Comparison of ENCODE assay signal across 13 cellular contexts in genomic region chr1:1437033-1437903, GRCh38. TPM values are rescaled to one million over a fixed set of nuclear protein-coding genes. Genes with fewer than 3 reads are reported as not detected.
DNase-seq lines count a peak whose midpoint lies in the region; ATAC-seq, FAIRE-seq and TF ChIP-seq lines count a peak whose summit lies in the region.
"Had no signal": no experiment of that assay in that cellular context is flagged by ENCODE, and none has a peak within 500 bp of the region (broad histone marks: within the 10 kb centered on the region; RNA-seq: fewer than 3 reads in every experiment).

No MANE protein-coding gene starts in this region.

- no peak overlapping the region for H3K27ac ChIP-seq in H1 (ENCODE audit: low read depth, low read length)
- no peak overlapping the region for H3K27ac ChIP-seq in spleen

- 0 out of 2 replicates have a peak overlapping the region, but pooled peaks have one; percentile 5 for H2AK5ac ChIP-seq in H1 (ENCODE audit: low read depth, low read length)

- H3K18ac ChIP-seq in H1 (ENCODE audit: extremely low read depth, low read length): no peak overlapping the region

- H3K4ac ChIP-seq in H1 (replicated peaks; ENCODE audit: insufficient read length, low read depth, low read length): no peak overlapping the region

- H3K4me2 ChIP-seq in H1 (ENCODE audit: insufficient read depth in 1 of 2, low read depth in 2 of 2, low read length in 2 of 2): peak overlapping the region in 1 of 2 experiments; percentile 54; a peak in 1 of 4 replicates

- TF ChIP-seq POLR2A in H1 (IDR thresholded peaks at IDR 0.05; ENCODE audit: control extremely low read depth in 1 of 2, low read depth in 2 of 2, low read length in 2 of 2): no peak
- no peak for TF ChIP-seq POLR2A in spleen (IDR thresholded peaks at IDR 0.05)

- H3K36me3 ChIP-seq in H1 (ENCODE audit: control insufficient read depth in 2 of 4, insufficient read depth in 4 of 4, low read length in 3 of 4) (peaks cover 0 to 7% (median 0%) of the 10 kb centered on the region in 4 experiments; a peak in 1 of 8 replicates), spleen (no peaks in the 10 kb centered on the region)

- DNase-seq in DMS153 (lab: John Stamatoyannopoulos, UW) (peak; percentile 37), DMS153 treated with DMSO at 0.1 percent for 48 hours (lab: John Stamatoyannopoulos, UW; ENCODE audit: unreplicated experiment) (no peak), H1 (ENCODE audit: low read depth in 1 of 2, low spot score in 2 of 2) (no peak), spleen (peak; percentile 67), pons (ENCODE audit: low spot score) (no peak)
- DNase-seq: activated CD4-positive, alpha-beta T cell treated with anti-CD3 and anti-CD28 coated beads for 4 hours; activated naive CD4-positive, alpha-beta T cell treated with anti-CD3 and anti-CD28 coated beads, Interleukin-2, amount 10 ng/mL, durations not matched to agents 7 days and 5 days; NCI-H2081 treated with DMSO at 0.1 percent for 48 hours; SHP77 treated with DMSO at 0.1 percent for 48 hours; stimulated activated CD4-positive, alpha-beta T cell treated with anti-CD3 and anti-CD28 coated beads, Interleukin-4, amount 100 ng/mL, for 1 hour had no signal

- H4K91ac ChIP-seq in H1 (replicated peaks; ENCODE audit: insufficient read length, low read length): no peak overlapping the region

- intact Hi-C loops in spleen (cut with DNase I; ENCODE audit: low total_unique reads): no loop called here

- no peak overlapping the region for H4K5ac ChIP-seq in H1 (ENCODE audit: insufficient read length, low read depth, low read length)

- H3K79me2 ChIP-seq in H1 (ENCODE audit: control insufficient read depth in 1 of 2, insufficient read depth in 2 of 2, low read length in 2 of 2): peaks cover 0 to 8% of the 10 kb centered on the region in 2 experiments; a peak in 1 of 4 replicates

- H2AFZ ChIP-seq in H1 (ENCODE audit: low read length): no peak overlapping the region

- H3K56ac ChIP-seq in H1 (replicated peaks; ENCODE audit: insufficient read length, low read depth, low read length): no peak overlapping the region

- H3K23ac ChIP-seq in H1 (ENCODE audit: insufficient read length): no peak overlapping the region

- H3K23me2 ChIP-seq in H1 (ENCODE audit: low read depth, low read length): peaks cover 18% of the 10 kb centered on the region; the same call in 1 of the 2 replicates

- no peak overlapping the region for H3K14ac ChIP-seq in H1 (ENCODE audit: insufficient read length)

- no peak overlapping the region for H3K9ac ChIP-seq in H1 (replicated peaks in 1 of 4; ENCODE audit: extremely low read depth in 1 of 4, low read depth in 3 of 4, low read length in 3 of 4)

- H3K4me1 ChIP-seq in H1 (replicated peaks in 1 of 4; ENCODE audit: control insufficient read depth in 3 of 4, insufficient read depth in 4 of 4, low read length in 3 of 4) (peaks cover 0 to 38% (median 31%) of the 10 kb centered on the region in 4 experiments; a peak in 6 of 7 replicates), spleen (peaks cover 42 to 71% (median 57%) of the 10 kb centered on the region in 6 donors)

- H2BK20ac ChIP-seq in H1 (ENCODE audit: low read length): no peak overlapping the region

- POLR2A ChIA-PET in H1 (lab: Charles Lee; ENCODE audit: partially characterized antibody): interaction anchor here (0.5 to 22.9 kb wide), 10 partner anchors 9 to 343 kb away, joined by 3 to 515 read pairs (median 5); partner anchors contain the start of genes ANKRD65, CCNL2 and MRPL20

- H3K9me3 ChIP-seq in H1 (ENCODE audit: insufficient read depth in 2 of 2, low read depth in 1 of 2, low read length in 1 of 2) (no peaks in the 10 kb centered on the region), spleen (no peaks in the 10 kb centered on the region)

- no peak overlapping the region for H3K4me3 ChIP-seq in H1 (ENCODE audit: extremely low read depth in 1 of 4, insufficient read depth in 2 of 4, low read depth in 3 of 4, low read length in 4 of 4)
- H3K4me3 ChIP-seq in spleen: no peak overlapping the region

- TF ChIP-seq RAD21 in H1 (IDR thresholded peaks at IDR 0.05 in 1 of 2, conservative IDR thresholded peaks at IDR 0.05 in 1 of 2; ENCODE audit: low read depth in 2 of 2, low read length in 2 of 2): no peak

- CTCF ChIA-PET in H1 (lab: Charles Lee; ENCODE audit: partially characterized antibody): interaction anchor here (0.6 to 3.0 kb wide), 12 partner anchors 9 to 135 kb away, joined by 3 to 20 read pairs (median 5); partner anchors contain the start of genes ATAD3C and CCNL2

- ATAC-seq in HG03045 (IDR thresholded peaks at IDR 0.05; ENCODE audit: unreplicated experiment): no peak

- no peak overlapping the region for H2BK15ac ChIP-seq in H1 (ENCODE audit: low read length)

- H3K79me1 ChIP-seq in H1 (ENCODE audit: low read depth, low read length): no peaks in the 10 kb centered on the region

- H4K20me1 ChIP-seq in H1 (replicated peaks in 1 of 2; ENCODE audit: control insufficient read depth in 1 of 2, insufficient read depth in 2 of 2, low read length in 2 of 2): peaks cover 4 to 7% of the 10 kb centered on the region in 2 experiments

- 92% methylated on average over 31 of the region's 31 CpGs; no CpG with 5 or more reads in 1 of the 2 experiments for WGBS in H1 (ENCODE audit: extremely low coverage in 1 of 2, insufficient coverage in 1 of 2, insufficient read length in 1 of 2, insufficient replicate concordance in 2 of 2, low coverage in 1 of 2, low lambda C conversion rate in 2 of 2, missing lambda C conversion rate in 1 of 2), 2 experiments
- WGBS in spleen, 5 donors: 82 to 89% (median 86%) methylated on average over 19 to 31 of the region's 31 CpGs

- TF ChIP-seq EP300 in H1 (IDR thresholded peaks at IDR 0.05; ENCODE audit: borderline replicate concordance in 1 of 2, low read depth in 2 of 2, low read length in 2 of 2): no peak

- peak overlapping the region; percentile 2; the same call in 1 of the 2 replicates for H4K8ac ChIP-seq in H1 (ENCODE audit: extremely low read depth, insufficient read depth, low read length)

- H3K27me3 ChIP-seq in H1 (replicated peaks in 1 of 4; ENCODE audit: control insufficient read depth in 3 of 4, extremely low read depth in 1 of 4, insufficient read depth in 3 of 4, low read length in 3 of 4) (peaks cover 0 to 3% (median 0%) of the 10 kb centered on the region in 4 experiments; a peak in 2 of 7 replicates), spleen (replicated peaks in 1 of 7) (peaks cover 0 to 88% (median 46%) of the 10 kb centered on the region in 7 donors)

- no peak overlapping the region for H2BK12ac ChIP-seq in H1 (ENCODE audit: low read depth, low read length)

- H2BK5ac ChIP-seq in H1 (ENCODE audit: low read depth, low read length): no peak overlapping the region

- no peak for FAIRE-seq in H1 (lab: Jason Lieb, UNC)

- H2BK120ac ChIP-seq in H1 (replicated peaks; ENCODE audit: low read depth, low read length): no peak overlapping the region

- no peak for TF ChIP-seq CTCF in H1 (IDR thresholded peaks at IDR 0.05; ENCODE audit: control extremely low read depth in 1 of 3, insufficient read depth in 1 of 3, low read depth in 1 of 3, low read length in 3 of 3)
- no peak for TF ChIP-seq CTCF in spleen (IDR thresholded peaks at IDR 0.05 in 8 of 11, conservative IDR thresholded peaks at IDR 0.05 in 3 of 11)

RNA-seq across cellular contexts. Expression of gene VWA1, which starts 1.8 kb away (rescaled TPM):
- total RNA-seq in H1 (2021; fragmentation: NEBNext Ultra II Directional; extraction: Animal tissue kit (Norgen Biotek cat#: 25700)): 36.6 and 42.0 TPM in 2 replicates
- polyA plus RNA-seq in H1 (2011; rRNA removed) (16.0 and 19.5 TPM in 2 replicates), spleen (10 to 100 TPM in 2 of 3 donors, 1 to 10 TPM in 1; 4.1 to 12.7 (median 11.0) TPM)
- polyA plus RNA-seq in H1 (2011; cell fraction: cytosol; rRNA removed): 15.8 TPM
- 26.0 TPM for polyA plus RNA-seq in H1 (2011; cell fraction: nucleus; rRNA removed)
- polyA plus RNA-seq in H1 (2012, experiment 1 of 2): 15.3 to 20.4 TPM (median 19.1 TPM) in 4 replicates
- polyA plus RNA-seq in H1 (2012, experiment 2 of 2): 11.3 TPM
- 32.5 TPM for polyA plus RNA-seq in H1 (2013, experiment 1 of 2)
- 30.8 TPM for polyA plus RNA-seq in H1 (2013, experiment 2 of 2)
- polyA minus RNA-seq in H1 (2011; rRNA and poly(A)+ RNA removed): 3.7 and 6.6 TPM in 2 replicates
- 13.1 TPM for polyA minus RNA-seq in H1 (2011; cell fraction: cytosol; rRNA and poly(A)+ RNA removed)
- 13.6 TPM for polyA minus RNA-seq in H1 (2011; cell fraction: nucleus; rRNA and poly(A)+ RNA removed)
- 10 to 100 TPM in 6 of 7 donors, 1 to 10 TPM in 1; 3.9 to 18.0 (median 13.1) TPM for total RNA-seq in spleen

RNA-seq across cellular contexts. Expression of gene ATAD3C, which starts 12.2 kb away (rescaled TPM):
- total RNA-seq in H1 (2021; fragmentation: NEBNext Ultra II Directional; extraction: Animal tissue kit (Norgen Biotek cat#: 25700)): 1.3 and 2.0 TPM in 2 replicates
- polyA plus RNA-seq in H1 (2011; rRNA removed) (2.7 and 2.8 TPM in 2 replicates), spleen (under 1 TPM; 0.55 to 0.85 (median 0.83) TPM)
- 2.3 TPM for polyA plus RNA-seq in H1 (2011; cell fraction: cytosol; rRNA removed)
- polyA plus RNA-seq in H1 (2011; cell fraction: nucleus; rRNA removed): 10.7 TPM
- 3.1 to 5.1 TPM (median 3.8 TPM) in 4 replicates for polyA plus RNA-seq in H1 (2012, experiment 1 of 2)
- 1.9 TPM for polyA plus RNA-seq in H1 (2012, experiment 2 of 2)
- polyA plus RNA-seq in H1 (2013, experiment 1 of 2): 1.1 TPM
- polyA plus RNA-seq in H1 (2013, experiment 2 of 2): 0.74 TPM
- polyA minus RNA-seq in H1 (2011; rRNA and poly(A)+ RNA removed): 0.57 and 0.88 TPM in 2 replicates
- polyA minus RNA-seq in H1 (2011; cell fraction: cytosol; rRNA and poly(A)+ RNA removed): 0.73 TPM
- polyA minus RNA-seq in H1 (2011; cell fraction: nucleus; rRNA and poly(A)+ RNA removed): 3.2 TPM
- total RNA-seq in spleen: 1 to 10 TPM in 2 of 7 donors, under 1 TPM in 3, not detected in 2; 0.25 to 3.9 (median 0.57) TPM
- total RNA-seq: A172 had no signal
- polyA plus RNA-seq: neural cell had no signal

RNA-seq across cellular contexts. Expression of gene ANKRD65, which starts 16.2 kb away (rescaled TPM):
- 1.8 and 2.2 TPM in 2 replicates for total RNA-seq in H1 (2021; fragmentation: NEBNext Ultra II Directional; extraction: Animal tissue kit (Norgen Biotek cat#: 25700))
- polyA plus RNA-seq in H1 (2011; rRNA removed) (1.7 and 2.0 TPM in 2 replicates), spleen (1 to 10 TPM; 2.3 to 4.3 (median 3.0) TPM)
- 3.2 TPM for polyA plus RNA-seq in H1 (2011; cell fraction: cytosol; rRNA removed)
- polyA plus RNA-seq in H1 (2011; cell fraction: nucleus; rRNA removed): 6.6 TPM
- polyA plus RNA-seq in H1 (2012, experiment 1 of 2): 2.6 to 3.5 TPM (median 3.3 TPM) in 4 replicates
- polyA plus RNA-seq in H1 (2012, experiment 2 of 2): 3.2 TPM
- 1.2 TPM for polyA plus RNA-seq in H1 (2013, experiment 1 of 2)
- 1.3 TPM for polyA plus RNA-seq in H1 (2013, experiment 2 of 2)
- polyA minus RNA-seq in H1 (2011; rRNA and poly(A)+ RNA removed): 0.73 and 0.80 TPM in 2 replicates
- 1.7 TPM for polyA minus RNA-seq in H1 (2011; cell fraction: cytosol; rRNA and poly(A)+ RNA removed)
- 2.2 TPM for polyA minus RNA-seq in H1 (2011; cell fraction: nucleus; rRNA and poly(A)+ RNA removed)
- 1 to 10 TPM in 5 of 7 donors, under 1 TPM in 2; 0.43 to 2.7 (median 1.2) TPM for total RNA-seq in spleen
- total RNA-seq: A172 had no signal
- polyA plus RNA-seq: neural cell had no signal

RNA-seq across cellular contexts. Expression of gene MRPL20, which starts 30.2 kb away (rescaled TPM):
- 126 and 130 TPM in 2 replicates for total RNA-seq in H1 (2021; fragmentation: NEBNext Ultra II Directional; extraction: Animal tissue kit (Norgen Biotek cat#: 25700))
- polyA plus RNA-seq in H1 (2011; rRNA removed) (138 and 151 TPM in 2 replicates), spleen (100 to 1,000 TPM; 101 to 168 (median 122) TPM)
- polyA plus RNA-seq in H1 (2011; cell fraction: cytosol; rRNA removed): 155 TPM
- polyA plus RNA-seq in H1 (2011; cell fraction: nucleus; rRNA removed): 119 TPM
- 199 to 245 TPM (median 224 TPM) in 4 replicates for polyA plus RNA-seq in H1 (2012, experiment 1 of 2)
- polyA plus RNA-seq in H1 (2012, experiment 2 of 2): 282 TPM
- polyA plus RNA-seq in H1 (2013, experiment 1 of 2): 197 TPM
- polyA plus RNA-seq in H1 (2013, experiment 2 of 2): 188 TPM
- polyA minus RNA-seq in H1 (2011; rRNA and poly(A)+ RNA removed): 67.9 and 70.9 TPM in 2 replicates
- 82.3 TPM for polyA minus RNA-seq in H1 (2011; cell fraction: cytosol; rRNA and poly(A)+ RNA removed)
- 51.4 TPM for polyA minus RNA-seq in H1 (2011; cell fraction: nucleus; rRNA and poly(A)+ RNA removed)
- total RNA-seq in spleen: 100 to 1,000 TPM in 3 of 7 donors, 10 to 100 TPM in 4; 67.4 to 144 (median 91.3) TPM

RNA-seq across cellular contexts. Expression of gene ATAD3B, which starts 34.3 kb away (rescaled TPM):
- total RNA-seq in H1 (2021; fragmentation: NEBNext Ultra II Directional; extraction: Animal tissue kit (Norgen Biotek cat#: 25700)): 63.0 and 64.4 TPM in 2 replicates
- polyA plus RNA-seq in H1 (2011; rRNA removed): 31.3 and 43.9 TPM in 2 replicates
- polyA plus RNA-seq in H1 (2011; cell fraction: cytosol; rRNA removed): 51.7 TPM
- 162 TPM for polyA plus RNA-seq in H1 (2011; cell fraction: nucleus; rRNA removed)
- polyA plus RNA-seq in H1 (2012, experiment 1 of 2): 41.1 to 54.3 TPM (median 49.2 TPM) in 4 replicates
- polyA plus RNA-seq in H1 (2012, experiment 2 of 2): 28.2 TPM
- polyA plus RNA-seq in H1 (2013, experiment 1 of 2): 24.1 TPM
- 24.9 TPM for polyA plus RNA-seq in H1 (2013, experiment 2 of 2)
- polyA minus RNA-seq in H1 (2011; rRNA and poly(A)+ RNA removed): 16.1 and 16.2 TPM in 2 replicates
- polyA minus RNA-seq in H1 (2011; cell fraction: cytosol; rRNA and poly(A)+ RNA removed): 31.8 TPM
- 26.6 TPM for polyA minus RNA-seq in H1 (2011; cell fraction: nucleus; rRNA and poly(A)+ RNA removed)
- 10 to 100 TPM; 11.5 to 39.8 (median 23.7) TPM for total RNA-seq in spleen
- polyA plus RNA-seq in spleen: 10 to 100 TPM; 21.7 to 62.3 (median 45.8) TPM

Comparison
In these comparisons a context has a peak if more than half of its experiments do, and no peak if none do; other contexts are left out.
1. DNase-seq: peak in DMS153 (single experiment) and spleen (single experiment); none in DMS153 treated with DMSO at 0.1 percent for 48 hours (single experiment), H1 (0 of 2) and pons (single experiment).